Comparison of ENCODE assay signal across 1 cellular context in the genomic region with DNA sequence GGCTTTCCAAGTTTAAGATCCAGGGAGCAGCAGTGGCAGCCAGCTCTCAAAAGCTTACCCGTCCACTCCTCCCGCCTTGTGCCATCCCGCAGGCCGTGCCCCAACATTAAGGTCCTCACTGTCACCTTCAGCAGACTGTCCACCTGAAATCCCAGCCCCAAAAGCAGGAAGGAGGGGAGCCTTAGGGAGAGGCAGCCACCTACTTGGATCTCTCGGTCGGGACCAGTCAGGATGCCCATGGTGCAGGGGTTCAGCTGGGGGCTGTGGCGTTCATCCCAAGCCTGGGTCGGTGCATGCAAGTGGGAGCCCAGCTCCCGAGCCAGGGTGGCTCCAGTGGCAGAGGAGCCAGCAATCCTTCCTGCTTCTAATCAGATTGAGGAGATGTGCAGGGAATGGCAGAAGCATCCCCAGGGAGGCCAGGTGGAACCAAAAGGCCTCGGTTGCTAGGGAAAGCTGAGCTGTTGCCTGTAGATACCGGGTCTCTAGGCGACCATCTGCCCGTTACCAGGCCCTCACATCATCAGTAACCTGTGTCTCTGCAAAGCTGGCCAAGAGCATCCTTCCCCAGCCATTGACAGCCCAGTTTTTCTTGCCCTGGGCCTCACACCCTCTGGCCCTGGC.
TF ChIP-seq lines count a peak whose summit lies in the region.

No MANE protein-coding gene starts in this region.

TF ChIP-seq in WTC11, 78 proteins besides CTCF, POLR2A, EP300 and RAD21 (continued from another document):
- TF ChIP-seq MLX (CRISPR knock-in tag; IDR thresholded peaks at IDR 0.05) (no peak), FOXJ3 (CRISPR knock-in tag; IDR thresholded peaks at IDR 0.05; ENCODE audit: borderline replicate concordance) (no peak), FOXK1 (CRISPR knock-in tag; IDR thresholded peaks at IDR 0.05) (no peak), NFATC4 (CRISPR knock-in tag; IDR thresholded peaks at IDR 0.05) (no peak), SMAD3 (CRISPR knock-in tag; IDR thresholded peaks at IDR 0.05; ENCODE audit: borderline replicate concordance) (no peak), NR3C1 (CRISPR knock-in tag; conservative IDR thresholded peaks at IDR 0.05; ENCODE audit: low read depth) (no peak), CREM (CRISPR knock-in tag; IDR thresholded peaks at IDR 0.05) (no peak), PRRX2 (CRISPR knock-in tag; IDR thresholded peaks at IDR 0.05) (no peak), SP1 (CRISPR knock-in tag; conservative IDR thresholded peaks at IDR 0.05) (no peak), EMX1 (CRISPR knock-in tag; IDR thresholded peaks at IDR 0.05) (no peak), CBFB (CRISPR knock-in tag; IDR thresholded peaks at IDR 0.05; ENCODE audit: low read depth) (no peak), ZNF416 (CRISPR knock-in tag; IDR thresholded peaks at IDR 0.05) (no peak), TEAD1 (CRISPR knock-in tag; IDR thresholded peaks at IDR 0.05) (no peak)
- TF ChIP-seq, protein P1, sequence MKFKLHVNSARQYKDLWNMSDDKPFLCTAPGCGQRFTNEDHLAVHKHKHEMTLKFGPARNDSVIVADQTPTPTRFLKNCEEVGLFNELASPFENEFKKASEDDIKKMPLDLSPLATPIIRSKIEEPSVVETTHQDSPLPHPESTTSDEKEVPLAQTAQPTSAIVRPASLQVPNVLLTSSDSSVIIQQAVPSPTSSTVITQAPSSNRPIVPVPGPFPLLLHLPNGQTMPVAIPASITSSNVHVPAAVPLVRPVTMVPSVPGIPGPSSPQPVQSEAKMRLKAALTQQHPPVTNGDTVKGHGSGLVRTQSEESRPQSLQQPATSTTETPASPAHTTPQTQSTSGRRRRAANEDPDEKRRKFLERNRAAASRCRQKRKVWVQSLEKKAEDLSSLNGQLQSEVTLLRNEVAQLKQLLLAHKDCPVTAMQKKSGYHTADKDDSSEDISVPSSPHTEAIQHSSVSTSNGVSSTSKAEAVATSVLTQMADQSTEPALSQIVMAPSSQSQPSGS (CRISPR knock-in tag; IDR thresholded peaks at IDR 0.05; ENCODE audit: borderline replicate concordance, low read depth), result no peak
- TF ChIP-seq, protein P2, sequence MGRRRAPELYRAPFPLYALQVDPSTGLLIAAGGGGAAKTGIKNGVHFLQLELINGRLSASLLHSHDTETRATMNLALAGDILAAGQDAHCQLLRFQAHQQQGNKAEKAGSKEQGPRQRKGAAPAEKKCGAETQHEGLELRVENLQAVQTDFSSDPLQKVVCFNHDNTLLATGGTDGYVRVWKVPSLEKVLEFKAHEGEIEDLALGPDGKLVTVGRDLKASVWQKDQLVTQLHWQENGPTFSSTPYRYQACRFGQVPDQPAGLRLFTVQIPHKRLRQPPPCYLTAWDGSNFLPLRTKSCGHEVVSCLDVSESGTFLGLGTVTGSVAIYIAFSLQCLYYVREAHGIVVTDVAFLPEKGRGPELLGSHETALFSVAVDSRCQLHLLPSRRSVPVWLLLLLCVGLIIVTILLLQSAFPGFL (CRISPR knock-in tag; IDR thresholded peaks at IDR 0.05; ENCODE audit: borderline replicate concordance), result no peak
- TF ChIP-seq, protein P3, sequence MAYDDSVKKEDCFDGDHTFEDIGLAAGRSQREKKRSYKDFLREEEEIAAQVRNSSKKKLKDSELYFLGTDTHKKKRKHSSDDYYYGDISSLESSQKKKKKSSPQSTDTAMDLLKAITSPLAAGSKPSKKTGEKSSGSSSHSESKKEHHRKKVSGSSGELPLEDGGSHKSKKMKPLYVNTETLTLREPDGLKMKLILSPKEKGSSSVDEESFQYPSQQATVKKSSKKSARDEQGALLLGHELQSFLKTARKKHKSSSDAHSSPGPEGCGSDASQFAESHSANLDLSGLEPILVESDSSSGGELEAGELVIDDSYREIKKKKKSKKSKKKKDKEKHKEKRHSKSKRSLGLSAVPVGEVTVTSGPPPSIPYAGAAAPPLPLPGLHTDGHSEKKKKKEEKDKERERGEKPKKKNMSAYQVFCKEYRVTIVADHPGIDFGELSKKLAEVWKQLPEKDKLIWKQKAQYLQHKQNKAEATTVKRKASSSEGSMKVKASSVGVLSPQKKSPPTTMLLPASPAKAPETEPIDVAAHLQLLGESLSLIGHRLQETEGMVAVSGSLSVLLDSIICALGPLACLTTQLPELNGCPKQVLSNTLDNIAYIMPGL (CRISPR knock-in tag; IDR thresholded peaks at IDR 0.05), result no peak
